In genomic region chr2:239440511-239440959, GRCh38 we compare ENCODE assay signal across 10 cellular contexts. TPM values are rescaled to one million over a fixed set of nuclear protein-coding genes. Genes with fewer than 3 reads are reported as not detected.
DNase-seq lines count a peak whose midpoint lies in the region; ATAC-seq and TF ChIP-seq lines count a peak whose summit lies in the region.
"Had no signal": no experiment of that assay in that cellular context is flagged by ENCODE, and none has a peak within 500 bp of the region (broad histone marks: within the 10 kb centered on the region; RNA-seq: fewer than 3 reads in every experiment).

No MANE protein-coding gene starts in this region.

- peak overlapping the region; percentile 93 for H3K27ac Mint-ChIP-seq in neural progenitor cell
- H3K27ac Mint-ChIP-seq: HFFc6 had no signal

- peaks cover 38% of the 10 kb centered on the region for H3F3A ChIP-seq in neural progenitor cell (ENCODE audit: low read depth)

- H3K27me3 ChIP-seq in fibroblast of lung (ENCODE audit: control insufficient read depth, insufficient read depth, low read length) (no peaks in the 10 kb centered on the region), neural progenitor cell (no peaks in the 10 kb centered on the region)
- H3K27me3 ChIP-seq: thyroid gland had no signal

- H3K9me3 ChIP-seq in fibroblast of lung (ENCODE audit: control insufficient read depth, insufficient read depth, low read depth, low read length) = no peaks in the 10 kb centered on the region
- no peaks in the 10 kb centered on the region for H3K9me3 ChIP-seq in neural progenitor cell (ENCODE audit: low read depth)
- H3K9me3 ChIP-seq: thyroid gland had no signal

- H3K4me3 ChIP-seq in fibroblast of lung (replicated peaks in 1 of 4; ENCODE audit: control extremely low read depth in 1 of 4, insufficient read depth in 1 of 4, low read depth in 3 of 4, low read length in 4 of 4) (peak overlapping the region in 2 of 4 experiments; percentile 7 to 27), neural progenitor cell (peak overlapping the region; percentile 9)
- H3K4me3 ChIP-seq: thyroid gland had no signal

- H3K4me2 ChIP-seq in fibroblast of lung (ENCODE audit: extremely low read depth, insufficient read depth, low read length) = peak overlapping the region; percentile 69
- peak overlapping the region; percentile 70 for H3K4me2 ChIP-seq in neural progenitor cell

- DNase-seq in DMS79 (lab: John Stamatoyannopoulos, UW) = peak; percentile 43
- peak; percentile 54 for DNase-seq in RPMI7951 (ENCODE audit: low read depth)
- DNase-seq in fibroblast of lung (ENCODE audit: low read depth in 2 of 2) = peak in 1 of 2 donors; percentile 15
- peak; percentile 94 for DNase-seq in neural progenitor cell (ENCODE audit: low spot score)
- DNase-seq in NCI-H226 = no peak
- DNase-seq in stimulated activated naive CD4-positive, alpha-beta T cell treated with Interleukin-2 at 50 U/mL for 16 hours (lab: John Stamatoyannopoulos, UW) = no peak
- DNase-seq in NCI-H187 treated with DMSO at 0.1 percent for 48 hours (lab: John Stamatoyannopoulos, UW) = no peak
- DNase-seq: HFFc6 had no signal

- no peak overlapping the region for H3K9ac ChIP-seq in fibroblast of lung (ENCODE audit: insufficient read depth, low read length)
- H3K9ac ChIP-seq in neural progenitor cell = no peak overlapping the region

- H3K79me2 ChIP-seq in fibroblast of lung (ENCODE audit: control insufficient read depth, insufficient read depth, low read length) = no peaks in the 10 kb centered on the region
- H3K79me2 ChIP-seq in neural progenitor cell (ENCODE audit: low read depth) = no peaks in the 10 kb centered on the region

- peak overlapping the region; percentile 81 for H3K4me3 Mint-ChIP-seq in neural progenitor cell
- H3K4me3 Mint-ChIP-seq: HFFc6 had no signal

- H3K36me3 Mint-ChIP-seq in neural progenitor cell = peaks cover 5% of the 10 kb centered on the region

- TF ChIP-seq CTCF in fibroblast of lung (conservative IDR thresholded peaks at IDR 0.05 in 1 of 2, IDR thresholded peaks at IDR 0.05 in 1 of 2; ENCODE audit: low read depth in 1 of 2, low read length in 2 of 2) (no peak), neural progenitor cell (IDR thresholded peaks at IDR 0.05) (no peak)

- H2AFZ ChIP-seq in fibroblast of lung (ENCODE audit: low read length) = peak overlapping the region; percentile 61
- H2AFZ ChIP-seq in neural progenitor cell (replicated peaks) = no peak overlapping the region

- no peaks in the 10 kb centered on the region for H3K36me3 ChIP-seq in fibroblast of lung (ENCODE audit: control insufficient read depth, insufficient read depth, low read length)
- H3K36me3 ChIP-seq in neural progenitor cell = no peaks in the 10 kb centered on the region
- H3K36me3 ChIP-seq: thyroid gland had no signal

- peaks cover 19% of the 10 kb centered on the region for H3K27me3 Mint-ChIP-seq in neural progenitor cell (ENCODE audit: insufficient read depth, low read depth)

- H3K27ac ChIP-seq in fibroblast of lung (ENCODE audit: insufficient read depth, low read length) (no peak overlapping the region), neural progenitor cell (peak overlapping the region; percentile 90)
- H3K27ac ChIP-seq: thyroid gland had no signal

- H3K9me3 Mint-ChIP-seq in neural progenitor cell = peaks cover 25% of the 10 kb centered on the region
- H3K9me3 Mint-ChIP-seq: HFFc6 had no signal

- H4K20me1 ChIP-seq in fibroblast of lung (ENCODE audit: control insufficient read depth, extremely low read depth, insufficient read depth, low read length) (no peaks in the 10 kb centered on the region), neural progenitor cell (ENCODE audit: low read depth) (no peaks in the 10 kb centered on the region)

- ATAC-seq in HG03196 (IDR thresholded peaks at IDR 0.05; ENCODE audit: unreplicated experiment) = no peak

- H3K4me1 Mint-ChIP-seq in neural progenitor cell = peaks cover 46% of the 10 kb centered on the region

- H3K4me1 ChIP-seq in fibroblast of lung (ENCODE audit: control insufficient read depth, extremely low read depth, insufficient read depth, low read length) = no peaks in the 10 kb centered on the region
- peaks cover 47% of the 10 kb centered on the region for H3K4me1 ChIP-seq in neural progenitor cell

RNA-seq across cellular contexts. Expression of gene HDAC4, which starts 39.7 kb away (rescaled TPM):
- total RNA-seq in RPMI7951 (2014; rRNA removed; shearing (Covaris generic)) = 4.6 and 5.5 TPM in 2 replicates
- total RNA-seq in fibroblast of lung (12.1 and 19.8 TPM in 2 replicates), neural progenitor cell (ENCODE audit: low replicate concordance) (36.0 and 40.8 TPM in 2 replicates)
- polyA plus RNA-seq in fibroblast of lung = 7.4 and 8.2 TPM in 2 replicates
- 3.2 and 6.3 TPM in 2 replicates for polyA plus RNA-seq in fibroblast of lung (2012)
- polyA minus RNA-seq in fibroblast of lung (ENCODE audit: low replicate concordance) = 4.8 and 7.0 TPM in 2 replicates

Comparison
In these comparisons a context has a peak if more than half of its experiments do, and no peak if none do; other contexts are left out.
1. DNase-seq: peak in DMS79 (single experiment), RPMI7951 (single experiment) and neural progenitor cell (single experiment); none in NCI-H226 (single experiment), stimulated activated naive CD4-positive, alpha-beta T cell treated with Interleukin-2 at 50 U/mL for 16 hours (single experiment) and NCI-H187 treated with DMSO at 0.1 percent for 48 hours (single experiment).